10 cellular contexts compared by ENCODE assay signal in genomic region chr20:38601216-38602184, GRCh38. TPM values are rescaled to one million over a fixed set of nuclear protein-coding genes. Genes with fewer than 3 reads are reported as not detected.
A peak's percentile ranks its signal among the peaks of the same experiment; 100 is the strongest.
DNase-seq lines count a peak whose midpoint lies in the region; ATAC-seq, FAIRE-seq and TF ChIP-seq lines count a peak whose summit lies in the region.
"Had no signal": no experiment of that assay in that cellular context is flagged by ENCODE, and none has a peak within 500 bp of the region (broad histone marks: within the 10 kb centered on the region; RNA-seq: fewer than 3 reads in every experiment).

TSS of gene ARHGAP40 (plus strand) at chr20:38601809.

- TF ChIP-seq POLR2A in HepG2 (IDR thresholded peaks at IDR 0.05; ENCODE audit: insufficient read depth in 1 of 2, low read depth in 2 of 2, low read length in 2 of 2) = no peak

- H3K36me3 ChIP-seq in GM06990 (ENCODE audit: control insufficient read depth, insufficient read depth, low read length) = no peaks in the 10 kb centered on the region
- no peaks in the 10 kb centered on the region for H3K36me3 ChIP-seq in HepG2 (replicated peaks in 1 of 2; ENCODE audit: control insufficient read depth in 1 of 2, insufficient read depth in 2 of 2, low read length in 2 of 2)

- DNase-seq in GM06990 (ENCODE audit: extremely low read depth, insufficient read length) (no peak), HPDE6-E6E7 (ENCODE audit: extremely low spot score) (peak; percentile 97), HepG2 (ENCODE audit: low spot score) (peak; percentile 54)
- DNase-seq in activated naive CD8-positive, alpha-beta T cell treated with anti-CD3 and anti-CD28 coated beads, Interleukin-2, amount 10 ng/mL, durations not matched to agents 7 days and 5 days = peak; percentile 42

- H3K9ac ChIP-seq in HepG2 (ENCODE audit: insufficient read depth, low read depth, low read length) = peak within 1 kb of the TSS; percentile 21; the same call in 1 of the 2 replicates

- no peaks in the 10 kb centered on the region for H4K20me1 ChIP-seq in HepG2 (ENCODE audit: insufficient read depth, low read length)

- H3K4me3 Mint-ChIP-seq in activated naive CD8-positive, alpha-beta T cell treated with anti-CD3 and anti-CD28 coated beads, Interleukin-2, amount 10 ng/mL, durations not matched to agents 7 days and 5 days = peak within 1 kb of the TSS; percentile 62

- H3K27me3 Mint-ChIP-seq in activated naive CD8-positive, alpha-beta T cell treated with anti-CD3 and anti-CD28 coated beads, Interleukin-2, amount 10 ng/mL, durations not matched to agents 7 days and 5 days = peaks cover 69% of the 10 kb centered on the region

- TF ChIP-seq CTCF in GM06990 (IDR thresholded peaks at IDR 0.05; ENCODE audit: insufficient read depth, low read length, poor library complexity, severe bottlenecking) = peak; percentile 25
- TF ChIP-seq CTCF in HepG2 (CRISPR knock-in tag; IDR thresholded peaks at IDR 0.05) = peak; percentile 71

- peak; percentile 84 for ATAC-seq in activated naive CD8-positive, alpha-beta T cell treated with anti-CD3 and anti-CD28 coated beads, Interleukin-2, amount 10 ng/mL, durations not matched to agents 7 days and 5 days (ENCODE audit: low read depth)
- ATAC-seq in HepG2 = peak; percentile 89
- ATAC-seq in GM21619 (IDR thresholded peaks at IDR 0.05; ENCODE audit: unreplicated experiment) = no peak
- ATAC-seq in HG03159 (IDR thresholded peaks at IDR 0.05; ENCODE audit: unreplicated experiment) = no peak
- ATAC-seq in GM18873 (IDR thresholded peaks at IDR 0.05; ENCODE audit: low FRiP score, unreplicated experiment) = no peak
- ATAC-seq in GM18867 (IDR thresholded peaks at IDR 0.05; ENCODE audit: unreplicated experiment) = no peak

- 25% methylated on average over 28 of the region's 42 CpGs for WGBS in HepG2 (ENCODE audit: low lambda C conversion rate)

- no peaks in the 10 kb centered on the region for H3K79me2 ChIP-seq in HepG2 (ENCODE audit: insufficient read depth, low read length)

- H3K4me2 ChIP-seq in HepG2 (ENCODE audit: low read depth, low read length) = peak within 1 kb of the TSS; percentile 70

- H3K27ac Mint-ChIP-seq in activated naive CD8-positive, alpha-beta T cell treated with anti-CD3 and anti-CD28 coated beads, Interleukin-2, amount 10 ng/mL, durations not matched to agents 7 days and 5 days = no peak within 1 kb of the TSS

- CTCF ChIA-PET in HepG2 (lab: Yijun Ruan, JAX; ENCODE audit: low intra/inter-chr PET ratio, low total read pairs) = no interaction called here

- H3K27me3 ChIP-seq in GM06990 (replicated peaks; ENCODE audit: control insufficient read depth, insufficient read depth, low read length) (peaks cover 2% of the 10 kb centered on the region), HepG2 (ENCODE audit: control insufficient read depth in 1 of 2, insufficient read depth in 2 of 2, low read length in 2 of 2) (peaks cover 2 to 58% of the 10 kb centered on the region in 2 experiments; a peak in 4 of 5 replicates)

- POLR2A ChIA-PET in activated naive CD8-positive, alpha-beta T cell treated with anti-CD3 and anti-CD28 coated beads, Interleukin-2, amount 10 ng/mL, durations not matched to agents 7 days and 5 days (lab: Charles Lee) = no interaction called here
- POLR2A ChIA-PET in HepG2 (lab: Yijun Ruan, JAX) = no interaction called here

- no peak within 1 kb of the TSS for H3K27ac ChIP-seq in HepG2 (ENCODE audit: extremely low read length, insufficient read depth, low read length)

- TF ChIP-seq RAD21 in HepG2 (CRISPR knock-in tag; IDR thresholded peaks at IDR 0.05) = 0 out of 2 replicates have a peak, but pooled peaks have one; percentile 42

- in situ Hi-C loops in HepG2 (cut with HindIII; ENCODE audit: extremely low pct_ligation_motif_present, low pct_unique_long_range_greater_than_20kb) = no loop called here

- BruUV-seq in HepG2 (replicated peaks; lab: Mats Ljungman, UMichigan) = no TSS peak

- FAIRE-seq in HepG2 (lab: Jason Lieb, UNC) = peak; percentile 8
- FAIRE-seq: islet of Langerhans had no signal

- no peaks in the 10 kb centered on the region for H3K9me3 Mint-ChIP-seq in activated naive CD8-positive, alpha-beta T cell treated with anti-CD3 and anti-CD28 coated beads, Interleukin-2, amount 10 ng/mL, durations not matched to agents 7 days and 5 days

- H2AFZ ChIP-seq in HepG2 (ENCODE audit: low read length) = no peak within 1 kb of the TSS

- peaks cover 74% of the 10 kb centered on the region for H3K4me1 ChIP-seq in HepG2 (ENCODE audit: insufficient read depth, low read length)

- peaks cover 7% of the 10 kb centered on the region for H3K4me1 Mint-ChIP-seq in activated naive CD8-positive, alpha-beta T cell treated with anti-CD3 and anti-CD28 coated beads, Interleukin-2, amount 10 ng/mL, durations not matched to agents 7 days and 5 days

- TF ChIP-seq EP300 in HepG2 (IDR thresholded peaks at IDR 0.05; ENCODE audit: low read depth in 2 of 2, low read length in 2 of 2) = no peak
- no peak for TF ChIP-seq EP300 in HepG2 (CRISPR knock-in tag; IDR thresholded peaks at IDR 0.05; ENCODE audit: borderline replicate concordance)

- no peaks in the 10 kb centered on the region for H3K9me3 ChIP-seq in HepG2 (ENCODE audit: low read length)

- no peak within 1 kb of the TSS; the same call in 1 of the 2 replicates for H3K4me3 ChIP-seq in GM06990 (replicated peaks; ENCODE audit: low read depth, low read length)
- H3K4me3 ChIP-seq in HepG2 (replicated peaks in 1 of 3; ENCODE audit: insufficient read depth in 1 of 3, low read depth in 2 of 3, low read length in 3 of 3) = peak within 1 kb of the TSS; percentile 22 to 70 (median 49); a peak in 5 of 6 replicates

- intact Hi-C loops in HepG2 (cut with micrococcal nuclease; ENCODE audit: unreplicated experiment) = no loop called here

- peaks cover 2% of the 10 kb centered on the region for H3K36me3 Mint-ChIP-seq in activated naive CD8-positive, alpha-beta T cell treated with anti-CD3 and anti-CD28 coated beads, Interleukin-2, amount 10 ng/mL, durations not matched to agents 7 days and 5 days

TF ChIP-seq in HepG2, 621 proteins besides CTCF, POLR2A, EP300 and RAD21 (continues in another document):
- TF ChIP-seq ZNF816 (CRISPR knock-in tag; IDR thresholded peaks at IDR 0.05; ENCODE audit: borderline replicate concordance) = no peak
- TF ChIP-seq ZNF296 (CRISPR knock-in tag; conservative IDR thresholded peaks at IDR 0.05) = no peak
- TF ChIP-seq ZNF792 (CRISPR knock-in tag; IDR thresholded peaks at IDR 0.05) = peak; percentile 4; the same call in 1 of the 2 replicates
- TF ChIP-seq SP140L (CRISPR knock-in tag; IDR thresholded peaks at IDR 0.05; ENCODE audit: borderline replicate concordance) = no peak
- peak; percentile 36; the same call in 1 of the 2 replicates for TF ChIP-seq ZNF605 (CRISPR knock-in tag; IDR thresholded peaks at IDR 0.05)
- no peak; the same call in 1 of the 2 replicates for TF ChIP-seq MYNN (CRISPR knock-in tag; IDR thresholded peaks at IDR 0.05; ENCODE audit: low read depth)
- TF ChIP-seq XRCC5 (optimal IDR thresholded peaks at IDR 0.05; ENCODE audit: low read length) = peak; percentile 92
- TF ChIP-seq ZBTB3 (CRISPR knock-in tag; IDR thresholded peaks at IDR 0.05; ENCODE audit: borderline replicate concordance, low read depth) = no peak
- TF ChIP-seq ZBTB42 (CRISPR knock-in tag; IDR thresholded peaks at IDR 0.05) = no peak
- no peak for TF ChIP-seq ZSCAN29 (CRISPR knock-in tag; conservative IDR thresholded peaks at IDR 0.05)
- 0 out of 2 replicates have a peak, but pooled peaks have one; percentile 38 for TF ChIP-seq ATF7-NPFF (CRISPR knock-in tag; IDR thresholded peaks at IDR 0.05; ENCODE audit: low read depth)
- no peak for TF ChIP-seq SNRNP70 (IDR thresholded peaks at IDR 0.05; ENCODE audit: low read depth, low read length)
- peak; percentile 54; the same call in 1 of the 2 replicates for TF ChIP-seq MEIS2 (CRISPR knock-in tag; IDR thresholded peaks at IDR 0.05)
- TF ChIP-seq ELF1 (CRISPR knock-in tag; IDR thresholded peaks at IDR 0.05) = no peak
- peak; percentile 77; the same call in 1 of the 2 replicates for TF ChIP-seq SRY (CRISPR knock-in tag; IDR thresholded peaks at IDR 0.05)
- peak; percentile 45; the same call in 1 of the 2 replicates for TF ChIP-seq ZNF598 (CRISPR knock-in tag; IDR thresholded peaks at IDR 0.05; ENCODE audit: borderline replicate concordance)
- no peak for TF ChIP-seq SKI (IDR thresholded peaks at IDR 0.05; ENCODE audit: partially characterized antibody)
- no peak; the same call in 1 of the 2 replicates for TF ChIP-seq ZNF777 (CRISPR knock-in tag; IDR thresholded peaks at IDR 0.05)
- no peak for TF ChIP-seq NFYB (CRISPR knock-in tag; IDR thresholded peaks at IDR 0.05)
- no peak for TF ChIP-seq ZNF670 (CRISPR knock-in tag; IDR thresholded peaks at IDR 0.05; ENCODE audit: borderline replicate concordance)
- no peak for TF ChIP-seq KDM5A (IDR thresholded peaks at IDR 0.05; ENCODE audit: borderline replicate concordance, low read length)

RNA-seq across cellular contexts. Expression of gene ARHGAP40, which starts in this region (rescaled TPM):
- total RNA-seq in activated naive CD8-positive, alpha-beta T cell treated with anti-CD3 and anti-CD28 coated beads, Interleukin-2, amount 10 ng/mL, durations not matched to agents 7 days and 5 days = not detected
- total RNA-seq in HepG2 (2016; rRNA removed; fragmentation: Illumina TruSeq; extraction: Trizol) = 0.44 and 0.75 TPM in 2 replicates
- total RNA-seq in HepG2 (2016; cell fraction: cytosol; rRNA removed; fragmentation: Illumina TruSeq; extraction: Trizol; ENCODE audit: low read depth) = 0.09 and 0.30 TPM in 2 replicates
- total RNA-seq in HepG2 (2016; cell fraction: insoluble cytoplasmic fraction; rRNA removed; fragmentation: Illumina TruSeq; extraction: Trizol) = 0.34 and 0.84 TPM in 2 replicates
- 0.10 and 0.43 TPM in 2 replicates for total RNA-seq in HepG2 (2016; cell fraction: membrane; rRNA removed; fragmentation: Illumina TruSeq; extraction: Trizol)
- total RNA-seq in HepG2 (2016; cell fraction: nucleus; rRNA removed; fragmentation: Illumina TruSeq; extraction: Trizol) = 0.31 and 0.90 TPM in 2 replicates
- polyA plus RNA-seq in HepG2 (2011; rRNA removed) = 2.1 and 2.7 TPM in 2 replicates
- polyA plus RNA-seq in HepG2 (2011; cell fraction: cytosol; rRNA removed) = 0.72 and 0.86 TPM in 2 replicates
- polyA plus RNA-seq in HepG2 (2011; cell fraction: nucleus; rRNA removed) = 15.4 and 16.6 TPM in 2 replicates
- polyA plus RNA-seq in HepG2 (2012) = 0.47 and 0.86 TPM in 2 replicates
- 0.06 and 0.20 TPM in 2 replicates for polyA plus RNA-seq in HepG2 (2016; cell fraction: cytosol; fragmentation: Illumina TruSeq; extraction: Trizol; ENCODE audit: low read depth)
- 0.21 and 0.39 TPM in 2 replicates for polyA plus RNA-seq in HepG2 (2016; cell fraction: insoluble cytoplasmic fraction; fragmentation: Illumina TruSeq; extraction: Trizol; ENCODE audit: low read depth)
- polyA plus RNA-seq in HepG2 (2016; cell fraction: membrane; fragmentation: Illumina TruSeq; extraction: Trizol; ENCODE audit: low read depth) = 0.19 and 0.26 TPM in 2 replicates
- 1.5 and 2.2 TPM in 2 replicates for polyA plus RNA-seq in HepG2 (2016; cell fraction: nucleus; fragmentation: Illumina TruSeq; extraction: Trizol; ENCODE audit: insufficient read depth, low read depth)
- polyA minus RNA-seq in HepG2 (2011; rRNA and poly(A)+ RNA removed; ENCODE audit: low replicate concordance) = 1.7 TPM in 1 of 2 replicates, not detected in the other
- polyA minus RNA-seq in HepG2 (2011; cell fraction: cytosol; rRNA and poly(A)+ RNA removed) = 0.20 TPM in 1 of 2 replicates, not detected in the other
- polyA minus RNA-seq in HepG2 (2011; cell fraction: nucleus; rRNA and poly(A)+ RNA removed) = 2.7 and 2.9 TPM in 2 replicates
- total RNA-seq: LHCN-M2 had no signal

Comparison
In these comparisons a context has a peak if more than half of its experiments do, and no peak if none do; other contexts are left out.
1. Peak in DNase-seq and ATAC-seq in activated naive CD8-positive, alpha-beta T cell treated with anti-CD3 and anti-CD28 coated beads, Interleukin-2, amount 10 ng/mL, durations not matched to agents 7 days and 5 days; RNA of the gene not detected or under 1 TPM.